ENCODE assay signal across 16 cellular contexts in genomic region chr4:87967193-87967592, GRCh38. TPM values are rescaled to one million over a fixed set of nuclear protein-coding genes. Genes with fewer than 3 reads are reported as not detected.
DNase-seq lines count a peak whose midpoint lies in the region; ATAC-seq lines count a peak whose summit lies in the region.
"Had no signal": no experiment of that assay in that cellular context is flagged by ENCODE, and none has a peak within 500 bp of the region (broad histone marks: within the 10 kb centered on the region; RNA-seq: fewer than 3 reads in every experiment).

No MANE protein-coding gene starts in this region.

- intact Hi-C loops in CD4-positive, alpha-beta memory T cell (cut with micrococcal nuclease), result no loop called here

- H3K4me1 Mint-ChIP-seq in stimulated activated memory B cell treated with anti-CD40 and anti-IgM and Interleukin-4, amounts not matched to agents 10 μg/mL and 1 μg/mL and 100 μg/mL, for 72 hours, result no peaks in the 10 kb centered on the region
- H3K4me1 Mint-ChIP-seq in CD4-positive, alpha-beta memory T cell, result no peaks in the 10 kb centered on the region
- H3K4me1 Mint-ChIP-seq in activated T-cell treated with anti-CD3 and anti-CD28 coated beads, Interleukin-2, amount 50 U/mL, for 4 hours (ENCODE audit: low read depth), result no peaks in the 10 kb centered on the region

- DNase-seq in NCI-H345 (lab: John Stamatoyannopoulos, UW) (peak; percentile 2), NCI-H345 treated with DMSO at 0.1 percent for 48 hours (lab: John Stamatoyannopoulos, UW; ENCODE audit: unreplicated experiment) (no peak), SHP77 (lab: John Stamatoyannopoulos, UW) (peak; percentile 27 to 64), myocyte (ENCODE audit: low read depth) (peak; percentile 86), NCI-H1694 (lab: John Stamatoyannopoulos, UW) (no peak)
- DNase-seq in CD4-positive, alpha-beta memory T cell, result no peak
- no peak for DNase-seq in activated T-cell treated with anti-CD3 and anti-CD28 coated beads, Interleukin-2, amount 50 U/mL, for 4 hours
- DNase-seq: AML-193, DMS153, DMS79 treated with DMSO at 0.1 percent for 48 hours, EL had no signal

- no peak overlapping the region for H3K27ac ChIP-seq in CD4-positive, alpha-beta memory T cell (ENCODE audit: low read depth, low read length)
- H3K27ac ChIP-seq: 22Rv1, BLaER1 had no signal

- no peak overlapping the region for H3K27ac Mint-ChIP-seq in stimulated activated memory B cell treated with anti-CD40 and anti-IgM and Interleukin-4, amounts not matched to agents 10 μg/mL and 1 μg/mL and 100 μg/mL, for 72 hours
- no peak overlapping the region for H3K27ac Mint-ChIP-seq in CD4-positive, alpha-beta memory T cell

- H3K4me1 ChIP-seq in CD4-positive, alpha-beta memory T cell (ENCODE audit: insufficient read depth, low read length), result no peaks in the 10 kb centered on the region
- H3K4me1 ChIP-seq: BLaER1, HAP-1 had no signal

- no peak overlapping the region for H3K4me3 ChIP-seq in CD4-positive, alpha-beta memory T cell (ENCODE audit: low read length in 2 of 2)
- H3K4me3 ChIP-seq: BLaER1, HAP-1 had no signal

- CTCF ChIA-PET in CD4-positive, alpha-beta memory T cell (lab: Charles Lee; ENCODE audit: partially characterized antibody), result interaction anchor here (0.9 kb wide), 1 partner anchor 10 kb away, joined by 3 read pairs; no protein-coding TSS in a partner anchor

- peaks cover 5% of the 10 kb centered on the region for H3K27me3 ChIP-seq in CD4-positive, alpha-beta memory T cell (ENCODE audit: insufficient read depth, low read length)
- H3K27me3 ChIP-seq: BLaER1 had no signal

- ATAC-seq in stimulated activated memory B cell treated with anti-CD40 and anti-IgM and Interleukin-4, amounts not matched to agents 10 μg/mL and 1 μg/mL and 100 μg/mL, for 72 hours, result peak; percentile 5
- ATAC-seq in activated T-cell treated with anti-CD3 and anti-CD28 coated beads, Interleukin-2, amount 50 U/mL, for 4 hours, result no peak
- ATAC-seq: HepG2 had no signal

- no peak overlapping the region for H3K4me3 Mint-ChIP-seq in stimulated activated memory B cell treated with anti-CD40 and anti-IgM and Interleukin-4, amounts not matched to agents 10 μg/mL and 1 μg/mL and 100 μg/mL, for 72 hours
- H3K4me3 Mint-ChIP-seq in CD4-positive, alpha-beta memory T cell, result no peak overlapping the region
- H3K4me3 Mint-ChIP-seq in activated T-cell treated with anti-CD3 and anti-CD28 coated beads, Interleukin-2, amount 50 U/mL, for 4 hours, result no peak overlapping the region

- H3K36me3 Mint-ChIP-seq in stimulated activated memory B cell treated with anti-CD40 and anti-IgM and Interleukin-4, amounts not matched to agents 10 μg/mL and 1 μg/mL and 100 μg/mL, for 72 hours, result no peaks in the 10 kb centered on the region
- no peaks in the 10 kb centered on the region for H3K36me3 Mint-ChIP-seq in CD4-positive, alpha-beta memory T cell
- H3K36me3 Mint-ChIP-seq in activated T-cell treated with anti-CD3 and anti-CD28 coated beads, Interleukin-2, amount 50 U/mL, for 4 hours (ENCODE audit: insufficient read depth), result no peaks in the 10 kb centered on the region

- no peaks in the 10 kb centered on the region for H3K9me3 ChIP-seq in CD4-positive, alpha-beta memory T cell (ENCODE audit: control insufficient read depth in 1 of 2, low read length in 2 of 2)
- H3K9me3 ChIP-seq: HAP-1 had no signal

- H3K27me3 Mint-ChIP-seq in stimulated activated memory B cell treated with anti-CD40 and anti-IgM and Interleukin-4, amounts not matched to agents 10 μg/mL and 1 μg/mL and 100 μg/mL, for 72 hours, result peaks cover 29% of the 10 kb centered on the region
- peaks cover 8 to 21% of the 10 kb centered on the region in 2 donors for H3K27me3 Mint-ChIP-seq in CD4-positive, alpha-beta memory T cell
- H3K27me3 Mint-ChIP-seq in activated T-cell treated with anti-CD3 and anti-CD28 coated beads, Interleukin-2, amount 50 U/mL, for 4 hours (ENCODE audit: low read depth), result peaks cover 37% of the 10 kb centered on the region

- H3K9me3 Mint-ChIP-seq in stimulated activated memory B cell treated with anti-CD40 and anti-IgM and Interleukin-4, amounts not matched to agents 10 μg/mL and 1 μg/mL and 100 μg/mL, for 72 hours, result no peaks in the 10 kb centered on the region
- H3K9me3 Mint-ChIP-seq in CD4-positive, alpha-beta memory T cell, result peaks cover 0 to 3% (median 0%) of the 10 kb centered on the region in 8 donors
- no peaks in the 10 kb centered on the region for H3K9me3 Mint-ChIP-seq in activated T-cell treated with anti-CD3 and anti-CD28 coated beads, Interleukin-2, amount 50 U/mL, for 4 hours

- no peaks in the 10 kb centered on the region for H3K36me3 ChIP-seq in CD4-positive, alpha-beta memory T cell (ENCODE audit: insufficient read depth, low read length)
- H3K36me3 ChIP-seq: BLaER1, HAP-1 had no signal

- POLR2A ChIA-PET in CD4-positive, alpha-beta memory T cell (lab: Charles Lee; ENCODE audit: partially characterized antibody), result no interaction called here

RNA-seq across cellular contexts. Expression of gene SPP1, which starts 8.3 kb away (rescaled TPM):
- not detected in 2 replicates for total RNA-seq in myocyte
- 0.49 TPM for polyA plus RNA-seq in myocyte (2012)
- 10 to 100 TPM; 15.5 to 19.9 TPM for total RNA-seq in CD4-positive, alpha-beta memory T cell
- not detected for polyA plus RNA-seq in CD4-positive, alpha-beta memory T cell
- total RNA-seq in activated T-cell treated with anti-CD3 and anti-CD28 coated beads, Interleukin-2, amount 50 U/mL, for 4 hours, result under 1 TPM; 0.63 to 0.87 (median 0.81) TPM

RNA-seq across cellular contexts. Expression of gene PKD2, which starts 40.2 kb away (rescaled TPM):
- 38.9 and 41.7 TPM in 2 replicates for total RNA-seq in myocyte
- 49.7 TPM for polyA plus RNA-seq in myocyte (2012)
- total RNA-seq in CD4-positive, alpha-beta memory T cell, result 1 to 10 TPM; 6.8 to 7.5 TPM
- polyA plus RNA-seq in CD4-positive, alpha-beta memory T cell, result 1 to 10 TPM in 1 of 2 donors, under 1 TPM in 1; 0.93 to 5.2 TPM
- 1 to 10 TPM; 2.8 to 6.0 (median 4.2) TPM for total RNA-seq in activated T-cell treated with anti-CD3 and anti-CD28 coated beads, Interleukin-2, amount 50 U/mL, for 4 hours

Comparison
In these comparisons a context has a peak if more than half of its experiments do, and no peak if none do; other contexts are left out.
1. DNase-seq: peak in NCI-H345 (single experiment), SHP77 (2 of 2) and myocyte (single experiment); none in NCI-H345 treated with DMSO at 0.1 percent for 48 hours (single experiment), CD4-positive, alpha-beta memory T cell (0 of 5), NCI-H1694 (single experiment) and activated T-cell treated with anti-CD3 and anti-CD28 coated beads, Interleukin-2, amount 50 U/mL, for 4 hours (single experiment).
2. RNA of gene SPP1, which starts 8.3 kb away (total RNA-seq): 15.5 to 19.9 TPM in CD4-positive, alpha-beta memory T cell; 0.63 to 0.87 TPM in activated T-cell treated with anti-CD3 and anti-CD28 coated beads, Interleukin-2, amount 50 U/mL, for 4 hours and not detected in myocyte; every median in the first group is over 4 times any median in the second.